Comparison of ENCODE assay signal across 1 cellular context in genomic region chr16:11396241-11397048, GRCh38.
TF ChIP-seq lines count a peak whose summit lies in the region.

No MANE protein-coding gene starts in this region.

TF ChIP-seq in GM12878, 131 proteins besides CTCF, POLR2A, EP300 and RAD21 (continued from another document and continues in another):
- TF ChIP-seq BHLHE40 (IDR thresholded peaks at IDR 0.05; ENCODE audit: borderline replicate concordance in 1 of 2, low read depth in 2 of 2, low read length in 1 of 2) (no peak; a peak in 1 of 4 replicates), MTA3 (IDR thresholded peaks at IDR 0.05; ENCODE audit: borderline replicate concordance, low read length) (no peak), CBX5 (IDR thresholded peaks at IDR 0.05; ENCODE audit: low read depth) (no peak), BCL3 (IDR thresholded peaks at IDR 0.05; ENCODE audit: borderline replicate concordance, insufficient read depth, low read depth, low read length, poor library complexity, severe bottlenecking) (no peak), ZZZ3 (IDR thresholded peaks at IDR 0.05; ENCODE audit: control insufficient read depth, insufficient read length, low read depth) (no peak), ZNF592 (IDR thresholded peaks at IDR 0.05) (peak; percentile 46; the same call in 1 of the 2 replicates), REST (IDR thresholded peaks at IDR 0.05; ENCODE audit: low read depth, low read length) (no peak), MEF2B (IDR thresholded peaks at IDR 0.05; ENCODE audit: partially characterized antibody, poor library complexity, severe bottlenecking) (no peak), SUZ12 (IDR thresholded peaks at IDR 0.05; ENCODE audit: unreplicated experiment) (no peak), HDAC6 (IDR thresholded peaks at IDR 0.05; ENCODE audit: unreplicated experiment) (no peak), PBX3 (IDR thresholded peaks at IDR 0.05; ENCODE audit: insufficient replicate concordance, low read depth, low read length) (no peak), HDGF (IDR thresholded peaks at IDR 0.05) (no peak), FOS (IDR thresholded peaks at IDR 0.05; ENCODE audit: borderline replicate concordance, extremely low read depth, insufficient read length) (no peak), TBL1XR1 (IDR thresholded peaks at IDR 0.05; ENCODE audit: low read depth, low read length) (no peak), DPF2 (IDR thresholded peaks at IDR 0.05) (0 out of 2 replicates have a peak, but pooled peaks have one; percentile 18), RB1 (IDR thresholded peaks at IDR 0.05; ENCODE audit: borderline replicate concordance) (0 out of 2 replicates have a peak, but pooled peaks have one; percentile 33), NR2C1 (IDR thresholded peaks at IDR 0.05) (no peak), JUNB (IDR thresholded peaks at IDR 0.05) (no peak), IKZF2 (IDR thresholded peaks at IDR 0.05) (peak in 1 of 2 experiments; percentile 11; a peak in 1 of 4 replicates), ATF3 (IDR thresholded peaks at IDR 0.05; ENCODE audit: borderline replicate concordance, extremely low read depth, low read depth, low read length) (no peak), SKIL (IDR thresholded peaks at IDR 0.05; ENCODE audit: low read depth, poor library complexity, severe bottlenecking) (no peak), CBFB (IDR thresholded peaks at IDR 0.05; ENCODE audit: low read depth) (0 out of 2 replicates have a peak, but pooled peaks have one; percentile 23), ATF2 (IDR thresholded peaks at IDR 0.05; ENCODE audit: low read length) (no peak), SMC3 (IDR thresholded peaks at IDR 0.05; ENCODE audit: borderline replicate concordance, low read length) (peak; percentile 79), NKRF (conservative IDR thresholded peaks at IDR 0.05) (no peak), ESRRA (IDR thresholded peaks at IDR 0.05; ENCODE audit: low read length) (no peak), MYB (IDR thresholded peaks at IDR 0.05; ENCODE audit: borderline replicate concordance, low read depth, low read length) (no peak), TCF3 (IDR thresholded peaks at IDR 0.05; ENCODE audit: borderline replicate concordance, insufficient read depth, low read depth, low read length) (no peak), MTA2 (IDR thresholded peaks at IDR 0.05; ENCODE audit: low read depth) (no peak), EZH2 (IDR thresholded peaks at IDR 0.05; ENCODE audit: borderline replicate concordance, control insufficient read depth, low read depth, low read length) (no peak), MXI1 (IDR thresholded peaks at IDR 0.05; ENCODE audit: low read depth, low read length) (no peak), RAD51 (IDR thresholded peaks at IDR 0.05) (no peak), ETV6 (conservative IDR thresholded peaks at IDR 0.05 in 1 of 2, IDR thresholded peaks at IDR 0.05 in 1 of 2; ENCODE audit: borderline replicate concordance in 1 of 2, low read depth in 1 of 2) (no peak), RELA (IDR thresholded peaks at IDR 0.05; ENCODE audit: borderline replicate concordance, partially characterized antibody) (no peak), EED (IDR thresholded peaks at IDR 0.05; ENCODE audit: low read depth) (peak; percentile 41; the same call in 1 of the 2 replicates), KDM1A (IDR thresholded peaks at IDR 0.05; ENCODE audit: borderline replicate concordance) (no peak), EGR1 (IDR thresholded peaks at IDR 0.05; ENCODE audit: borderline replicate concordance in 1 of 2, low read depth in 2 of 2, low read length in 2 of 2) (no peak), TCF7 (IDR thresholded peaks at IDR 0.05; ENCODE audit: borderline replicate concordance) (no peak), NR2F1 (conservative IDR thresholded peaks at IDR 0.05) (no peak), E4F1 (IDR thresholded peaks at IDR 0.05; ENCODE audit: borderline replicate concordance, partially characterized antibody) (no peak), NFIC (IDR thresholded peaks at IDR 0.05; ENCODE audit: low read depth, low read length) (no peak)
